ENCODE assay signal across 8 cellular contexts in genomic region chr19:40592170-40592569, GRCh38. TPM values are rescaled to one million over a fixed set of nuclear protein-coding genes. Genes with fewer than 3 reads are reported as not detected.
DNase-seq lines count a peak whose midpoint lies in the region; ATAC-seq, FAIRE-seq and TF ChIP-seq lines count a peak whose summit lies in the region.

No MANE protein-coding gene starts in this region.

- H3K36me3 Mint-ChIP-seq in WTC11, result peaks cover 8% of the 10 kb centered on the region

- H3K36me3 ChIP-seq in right lobe of liver, result peaks cover 0 to 2% (median 0%) of the 10 kb centered on the region in 4 donors

- CTCF ChIA-PET in WTC11 (lab: Charles Lee), result interaction anchor here (1.0 kb wide), 1 partner anchor 42 kb away, joined by 5 read pairs; no protein-coding TSS in a partner anchor

- no peak overlapping the region for H3K4me3 Mint-ChIP-seq in WTC11

- peaks cover 0 to 8% of the 10 kb centered on the region in 2 donors for H3K27me3 ChIP-seq in right lobe of liver

- peaks cover 32% of the 10 kb centered on the region for H3K27me3 Mint-ChIP-seq in WTC11 (ENCODE audit: low read depth)

- TF ChIP-seq POLR2A in right lobe of liver (IDR thresholded peaks at IDR 0.05), result no peak

- no peaks in the 10 kb centered on the region for H3K9me3 ChIP-seq in right lobe of liver

- DNase-seq in NCI-H2029 (lab: John Stamatoyannopoulos, UW) (peak; percentile 21), NCI-H2029 treated with DMSO at 0.1 percent for 48 hours (lab: John Stamatoyannopoulos, UW) (no peak), NCI-H146 treated with DMSO at 0.1 percent for 48 hours (lab: John Stamatoyannopoulos, UW; ENCODE audit: unreplicated experiment) (peak; percentile 26), WTC11 (ENCODE audit: low spot score) (no peak), right lobe of liver (no peak), RCC 7860 (ENCODE audit: low spot score) (no peak), KG1 (lab: John Stamatoyannopoulos, UW) (no peak)

- peaks cover 11% of the 10 kb centered on the region for H3K4me1 Mint-ChIP-seq in WTC11

- H3K4me3 ChIP-seq in right lobe of liver, result no peak overlapping the region

- no peak overlapping the region for H3K27ac ChIP-seq in right lobe of liver

- no peak for FAIRE-seq in RCC 7860 (lab: Jason Lieb, UNC)

- intact Hi-C loops in right lobe of liver (cut with DNase I), result no loop called here

- 0 out of 2 replicates have a peak, but pooled peaks cover 3% of the 10 kb centered on the region for H3K9me3 Mint-ChIP-seq in WTC11

- ATAC-seq in WTC11 (peak; percentile 60), right lobe of liver (peak in 3 of 4 donors; percentile 22 to 35 (median 34)), HG03280 (IDR thresholded peaks at IDR 0.05; ENCODE audit: unreplicated experiment) (no peak)

- H3K4me1 ChIP-seq in right lobe of liver, result peaks cover 0 to 3% (median under 1%) of the 10 kb centered on the region in 4 donors

- TF ChIP-seq CTCF in WTC11 (IDR thresholded peaks at IDR 0.05) (no peak), right lobe of liver (IDR thresholded peaks at IDR 0.05) (no peak)

- WGBS in right lobe of liver (ENCODE audit: insufficient coverage, low coverage, low lambda C conversion rate, missing lambda C conversion rate), result 100% methylated on average over 3 of the region's 4 CpGs

- H3K27ac Mint-ChIP-seq in WTC11, result no peak overlapping the region

- POLR2A ChIA-PET in WTC11 (lab: Charles Lee), result no interaction called here

TF ChIP-seq in WTC11, 78 proteins besides CTCF, POLR2A, EP300 and RAD21 (continues in another document):
- TF ChIP-seq GTF2I (CRISPR knock-in tag; conservative IDR thresholded peaks at IDR 0.05) (no peak), KAT7 (CRISPR knock-in tag; IDR thresholded peaks at IDR 0.05; ENCODE audit: borderline replicate concordance) (no peak), PRDM15 (CRISPR knock-in tag; IDR thresholded peaks at IDR 0.05) (no peak), USF1 (CRISPR knock-in tag; IDR thresholded peaks at IDR 0.05) (peak; percentile 87), HMGXB4 (CRISPR knock-in tag; IDR thresholded peaks at IDR 0.05) (no peak), RORB (CRISPR knock-in tag; IDR thresholded peaks at IDR 0.05) (no peak), ZNF396 (CRISPR knock-in tag; IDR thresholded peaks at IDR 0.05; ENCODE audit: borderline replicate concordance) (no peak), ZNF671 (CRISPR knock-in tag; IDR thresholded peaks at IDR 0.05) (no peak), ATF6 (CRISPR knock-in tag; IDR thresholded peaks at IDR 0.05) (no peak), ZNF121 (CRISPR knock-in tag; IDR thresholded peaks at IDR 0.05) (no peak), ERG (CRISPR knock-in tag; IDR thresholded peaks at IDR 0.05) (no peak), E2F1 (CRISPR knock-in tag; IDR thresholded peaks at IDR 0.05) (no peak), USF2 (CRISPR knock-in tag; IDR thresholded peaks at IDR 0.05) (peak; percentile 90), RELA (CRISPR knock-in tag; IDR thresholded peaks at IDR 0.05; ENCODE audit: borderline replicate concordance) (no peak), ETV6 (CRISPR knock-in tag; IDR thresholded peaks at IDR 0.05) (no peak), EMX1 (CRISPR knock-in tag; IDR thresholded peaks at IDR 0.05) (no peak), ZNF138 (CRISPR knock-in tag; conservative IDR thresholded peaks at IDR 0.05) (no peak), NFYB (CRISPR knock-in tag; conservative IDR thresholded peaks at IDR 0.05; ENCODE audit: low read depth) (peak; percentile 72)

RNA-seq across cellular contexts. Expression of gene LTBP4, which starts 9.0 kb away (rescaled TPM):
- 125 to 168 TPM (median 166 TPM) in 3 replicates for total RNA-seq in WTC11 (2021)
- total RNA-seq in right lobe of liver, result 10 to 100 TPM; 19.3 to 40.8 (median 34.4) TPM

RNA-seq across cellular contexts. Expression of gene SHKBP1, which starts 15.5 kb away (rescaled TPM):
- total RNA-seq in WTC11 (2021), result 71.7 to 82.1 TPM (median 76.9 TPM) in 3 replicates
- 10 to 100 TPM; 16.1 to 29.0 (median 22.4) TPM for total RNA-seq in right lobe of liver

Comparison
In these comparisons a context has a peak if more than half of its experiments do, and no peak if none do; other contexts are left out.
1. DNase-seq: peak in NCI-H2029 (single experiment) and NCI-H146 treated with DMSO at 0.1 percent for 48 hours (single experiment); none in NCI-H2029 treated with DMSO at 0.1 percent for 48 hours (single experiment), WTC11 (single experiment), right lobe of liver (0 of 3), RCC 7860 (single experiment) and KG1 (single experiment).